28 cellular contexts compared by ENCODE assay signal in genomic region chr19:54408627-54409026, GRCh38. TPM values are rescaled to one million over a fixed set of nuclear protein-coding genes. Genes with fewer than 3 reads are reported as not detected.
DNase-seq lines count a peak whose midpoint lies in the region; ATAC-seq, FAIRE-seq and TF ChIP-seq lines count a peak whose summit lies in the region.
"Had no signal": no experiment of that assay in that cellular context is flagged by ENCODE, and none has a peak within 500 bp of the region (broad histone marks: within the 10 kb centered on the region; RNA-seq: fewer than 3 reads in every experiment).

No MANE protein-coding gene starts in this region.

- DNase-seq in natural killer cell (no peak), K562 (ENCODE audit: extremely low read depth in 1 of 4, low spot score in 3 of 4) (no peak), endothelial cell (ENCODE audit: low spot score) (no peak), NCI-H524 treated with DMSO at 0.1 percent for 48 hours (lab: John Stamatoyannopoulos, UW) (no peak)
- DNase-seq in natural killer cell treated with Interleukin-12 subunit alpha and Interleukin-12 subunit beta and Interleukin-15 and Interleukin-18, amount 100 ng/mL, for 72 hours (ENCODE audit: low spot score), result no peak
- no peak for DNase-seq in stimulated activated effector memory CD8-positive, alpha-beta T cell treated with anti-CD3 and anti-CD28 coated beads, Interleukin-12 subunit alpha, Interleukin-12 subunit beta, amount 100 ng/mL, for 72 hours (ENCODE audit: low spot score in 2 of 2)
- DNase-seq: 8988T; ACHN; AML-193; BE2C; Calu3; CD4-positive, alpha-beta memory T cell; COR-L47; DMS79 treated with DMSO at 0.1 percent for 48 hours; GF-D8; GOT3; HFFc6 had no signal

- no peak for TF ChIP-seq POLR2A in K562 (conservative IDR thresholded peaks at IDR 0.05)

- TF ChIP-seq EP300 in K562 (IDR thresholded peaks at IDR 0.05; ENCODE audit: low read length), result no peak

- 27% methylated on average over 7 of the region's 9 CpGs for WGBS in K562 (ENCODE audit: insufficient coverage, low coverage, missing lambda C conversion rate)

- no peaks in the 10 kb centered on the region for H3K36me3 Mint-ChIP-seq in natural killer cell
- H3K36me3 Mint-ChIP-seq in natural killer cell treated with Interleukin-12 subunit alpha and Interleukin-12 subunit beta and Interleukin-15 and Interleukin-18, amount 100 ng/mL, for 72 hours, result peaks cover 6% of the 10 kb centered on the region
- H3K36me3 Mint-ChIP-seq in endothelial cell (ENCODE audit: low read depth, unreplicated experiment), result peaks cover 12% of the 10 kb centered on the region
- peaks cover 7% of the 10 kb centered on the region for H3K36me3 Mint-ChIP-seq in stimulated activated effector memory CD8-positive, alpha-beta T cell treated with anti-CD3 and anti-CD28 coated beads, Interleukin-12 subunit alpha, Interleukin-12 subunit beta, amount 100 ng/mL, for 72 hours
- H3K36me3 Mint-ChIP-seq: CD14-positive monocyte; CD4-positive, alpha-beta memory T cell had no signal

- no TSS peak for BruUV-seq in K562 (replicated peaks; lab: Mats Ljungman, UMichigan)

- TF ChIP-seq CTCF in natural killer cell (IDR thresholded peaks at IDR 0.05) (no peak), K562 (IDR thresholded peaks at IDR 0.05 in 2 of 3, conservative IDR thresholded peaks at IDR 0.05 in 1 of 3; ENCODE audit: insufficient read depth in 2 of 3, low read depth in 1 of 3, low read length in 3 of 3) (no peak), endothelial cell (IDR thresholded peaks at IDR 0.05; ENCODE audit: unreplicated experiment) (no peak)

- H3K4me1 Mint-ChIP-seq in natural killer cell, result peaks cover 0 to 4% of the 10 kb centered on the region in 2 donors
- H3K4me1 Mint-ChIP-seq in natural killer cell treated with Interleukin-12 subunit alpha and Interleukin-12 subunit beta and Interleukin-15 and Interleukin-18, amount 100 ng/mL, for 72 hours (ENCODE audit: low read depth in 2 of 2), result peaks cover 3 to 4% of the 10 kb centered on the region in 2 donors
- no peaks in the 10 kb centered on the region for H3K4me1 Mint-ChIP-seq in endothelial cell (ENCODE audit: unreplicated experiment)
- H3K4me1 Mint-ChIP-seq in stimulated activated effector memory CD8-positive, alpha-beta T cell treated with anti-CD3 and anti-CD28 coated beads, Interleukin-12 subunit alpha, Interleukin-12 subunit beta, amount 100 ng/mL, for 72 hours, result no peaks in the 10 kb centered on the region
- H3K4me1 Mint-ChIP-seq: CD14-positive monocyte had no signal

- POLR2A ChIA-PET in K562 (lab: Yijun Ruan, JAX), result no interaction called here

- peak overlapping the region; percentile 70 to 86 for H3K27ac Mint-ChIP-seq in natural killer cell
- H3K27ac Mint-ChIP-seq in natural killer cell treated with Interleukin-12 subunit alpha and Interleukin-12 subunit beta and Interleukin-15 and Interleukin-18, amount 100 ng/mL, for 72 hours, result peak overlapping the region in 1 of 2 donors; percentile 75
- peak overlapping the region; percentile 42 for H3K27ac Mint-ChIP-seq in endothelial cell (ENCODE audit: unreplicated experiment)
- peak overlapping the region; percentile 70 for H3K27ac Mint-ChIP-seq in stimulated activated effector memory CD8-positive, alpha-beta T cell treated with anti-CD3 and anti-CD28 coated beads, Interleukin-12 subunit alpha, Interleukin-12 subunit beta, amount 100 ng/mL, for 72 hours
- H3K27ac Mint-ChIP-seq: HFFc6 had no signal

- no peak overlapping the region for H2AFZ ChIP-seq in K562 (ENCODE audit: low read depth, low read length)

- H3K36me3 ChIP-seq in K562 (ENCODE audit: control insufficient read depth, insufficient read depth, low read length), result no peaks in the 10 kb centered on the region
- H3K36me3 ChIP-seq: BE2C; BLaER1 treated with 17β-estradiol and CSF1 and Interleukin-3, amounts not matched to agents 10 nM and 100 nM; HAP-1 had no signal

- H3K9me1 ChIP-seq in K562 (ENCODE audit: control insufficient read depth, insufficient read depth, low read length), result no peaks in the 10 kb centered on the region

- peaks cover 2 to 3% of the 10 kb centered on the region in 2 donors for H3K9me3 Mint-ChIP-seq in natural killer cell
- peaks cover 3% of the 10 kb centered on the region for H3K9me3 Mint-ChIP-seq in natural killer cell treated with Interleukin-12 subunit alpha and Interleukin-12 subunit beta and Interleukin-15 and Interleukin-18, amount 100 ng/mL, for 72 hours
- H3K9me3 Mint-ChIP-seq in endothelial cell (ENCODE audit: unreplicated experiment), result peaks cover 8% of the 10 kb centered on the region
- peaks cover 3% of the 10 kb centered on the region for H3K9me3 Mint-ChIP-seq in stimulated activated effector memory CD8-positive, alpha-beta T cell treated with anti-CD3 and anti-CD28 coated beads, Interleukin-12 subunit alpha, Interleukin-12 subunit beta, amount 100 ng/mL, for 72 hours

- H3K79me2 ChIP-seq in K562 (ENCODE audit: control insufficient read depth, insufficient read depth, low read length), result no peaks in the 10 kb centered on the region

- in situ Hi-C loops in K562 (cut with MboI), result no loop called here

- H4K20me1 ChIP-seq in K562 (replicated peaks; ENCODE audit: control insufficient read depth, insufficient read depth, low read length), result no peaks in the 10 kb centered on the region
- H4K20me1 ChIP-seq: BLaER1 treated with 17β-estradiol and CSF1 and Interleukin-3, amounts not matched to agents 10 nM and 100 nM had no signal

- no peak overlapping the region for H3K4me3 ChIP-seq in K562
- H3K4me3 ChIP-seq: A549; BLaER1 treated with 17β-estradiol and CSF1 and Interleukin-3, amounts not matched to agents 10 nM and 100 nM; HAP-1 had no signal

- TF ChIP-seq RAD21 in K562 (CRISPR knock-in tag; conservative IDR thresholded peaks at IDR 0.05 in 1 of 2, IDR thresholded peaks at IDR 0.05 in 1 of 2), result no peak

- no peak overlapping the region for H3K27ac ChIP-seq in K562 (ENCODE audit: extremely low read depth, low read depth, low read length)
- H3K27ac ChIP-seq: A549; BLaER1 treated with 17β-estradiol and CSF1 and Interleukin-3, amounts not matched to agents 10 nM and 100 nM had no signal

- H3K4me2 ChIP-seq in K562 (ENCODE audit: insufficient read depth, low read length), result no peak overlapping the region
- H3K4me2 ChIP-seq: A549; BLaER1 treated with 17β-estradiol and CSF1 and Interleukin-3, amounts not matched to agents 10 nM and 100 nM had no signal

- FAIRE-seq in K562 (lab: Jason Lieb, UNC), result no peak
- FAIRE-seq: A549, GM12891, GM18507, H54 had no signal

- CTCF ChIA-PET in K562 (lab: Yijun Ruan, JAX; ENCODE audit: low intra/inter-chr PET ratio), result no interaction called here

- H3K4me3 Mint-ChIP-seq in natural killer cell (no peak overlapping the region), endothelial cell (ENCODE audit: unreplicated experiment) (no peak overlapping the region)
- no peak overlapping the region for H3K4me3 Mint-ChIP-seq in natural killer cell treated with Interleukin-12 subunit alpha and Interleukin-12 subunit beta and Interleukin-15 and Interleukin-18, amount 100 ng/mL, for 72 hours
- H3K4me3 Mint-ChIP-seq in stimulated activated effector memory CD8-positive, alpha-beta T cell treated with anti-CD3 and anti-CD28 coated beads, Interleukin-12 subunit alpha, Interleukin-12 subunit beta, amount 100 ng/mL, for 72 hours, result no peak overlapping the region
- H3K4me3 Mint-ChIP-seq: HFFc6 had no signal

- H3K27me3 ChIP-seq in K562 (ENCODE audit: control insufficient read depth in 2 of 2, insufficient read depth in 2 of 2, low read length in 2 of 2), result no peaks in the 10 kb centered on the region
- H3K27me3 ChIP-seq: BE2C; BLaER1 treated with 17β-estradiol and CSF1 and Interleukin-3, amounts not matched to agents 10 nM and 100 nM had no signal

- intact Hi-C loops in natural killer cell (cut with micrococcal nuclease) (no loop called here), K562 (cut with micrococcal nuclease) (no loop called here)

- peaks cover 9 to 14% of the 10 kb centered on the region in 2 donors for H3K27me3 Mint-ChIP-seq in natural killer cell (ENCODE audit: low read depth in 2 of 2)
- H3K27me3 Mint-ChIP-seq in natural killer cell treated with Interleukin-12 subunit alpha and Interleukin-12 subunit beta and Interleukin-15 and Interleukin-18, amount 100 ng/mL, for 72 hours, result peaks cover 11 to 17% of the 10 kb centered on the region in 2 donors
- peaks cover 14% of the 10 kb centered on the region for H3K27me3 Mint-ChIP-seq in endothelial cell (ENCODE audit: unreplicated experiment)

- ATAC-seq in natural killer cell, result no peak
- ATAC-seq in natural killer cell treated with Interleukin-12 subunit alpha and Interleukin-12 subunit beta and Interleukin-15 and Interleukin-18, amount 100 ng/mL, for 72 hours, result no peak
- no peak for ATAC-seq in K562
- ATAC-seq in stimulated activated effector memory CD8-positive, alpha-beta T cell treated with anti-CD3 and anti-CD28 coated beads, Interleukin-12 subunit alpha, Interleukin-12 subunit beta, amount 100 ng/mL, for 72 hours, result no peak
- no peak for ATAC-seq in HG02973 (IDR thresholded peaks at IDR 0.05; ENCODE audit: unreplicated experiment)
- ATAC-seq in HG03571 (IDR thresholded peaks at IDR 0.05; ENCODE audit: unreplicated experiment), result no peak
- ATAC-seq: A549 had no signal

- no peaks in the 10 kb centered on the region for H3K9me3 ChIP-seq in K562 (replicated peaks; ENCODE audit: control insufficient read depth, insufficient read depth, low read depth, low read length)
- H3K9me3 ChIP-seq: BE2C, HAP-1 had no signal

- H3K9ac ChIP-seq in K562 (ENCODE audit: insufficient read depth in 1 of 2, low read depth in 2 of 2, low read length in 2 of 2), result no peak overlapping the region
- H3K9ac ChIP-seq: BLaER1 treated with 17β-estradiol and CSF1 and Interleukin-3, amounts not matched to agents 10 nM and 100 nM had no signal

- H3K4me1 ChIP-seq in K562 (replicated peaks in 1 of 2; ENCODE audit: control insufficient read depth in 2 of 2, insufficient read depth in 2 of 2, low read length in 2 of 2), result no peaks in the 10 kb centered on the region
- H3K4me1 ChIP-seq: A549; BE2C; BLaER1 treated with 17β-estradiol and CSF1 and Interleukin-3, amounts not matched to agents 10 nM and 100 nM; HAP-1 had no signal

RNA-seq across cellular contexts. Expression of gene TTYH1, which starts 6.6 kb away (rescaled TPM):
- total RNA-seq in natural killer cell, result under 1 TPM; 0.59 to 0.84 (median 0.65) TPM
- under 1 TPM; 0.31 to 0.73 TPM for total RNA-seq in natural killer cell treated with Interleukin-12 subunit alpha and Interleukin-12 subunit beta and Interleukin-15 and Interleukin-18, amount 100 ng/mL, for 72 hours
- not detected in 2 replicates for total RNA-seq in K562 (2011; cell fraction: chromatin; rRNA removed; ENCODE audit: low replicate concordance)
- total RNA-seq in K562 (2011; cell fraction: nucleolus; rRNA removed), result not detected in 2 replicates
- total RNA-seq in K562 (2011; cell fraction: nucleoplasm; rRNA removed), result not detected in 2 replicates
- total RNA-seq in K562 (2014; rRNA removed), result not detected in 2 replicates
- not detected in 2 replicates for total RNA-seq in K562 (2014; rRNA removed; fragmentation: Illumina TruSeq; extraction: Trizol)
- not detected in 2 replicates for total RNA-seq in K562 (2015; rRNA removed; fragmentation: Illumina TruSeq; extraction: Trizol)
- total RNA-seq in K562 (2021), result not detected in 2 replicates
- polyA plus RNA-seq in K562 (2011; rRNA removed), result not detected in 2 replicates
- polyA plus RNA-seq in K562 (2011; cell fraction: cytosol; rRNA removed), result not detected in 2 replicates
- polyA plus RNA-seq in K562 (2011; cell fraction: nucleus; rRNA removed), result not detected in 2 replicates
- 0.17 and 0.36 TPM in 2 replicates for polyA plus RNA-seq in K562 (2012)
- not detected in 2 replicates for polyA plus RNA-seq in K562 (2014; fragmentation: Illumina TruSeq; extraction: Trizol)
- under 1 TPM in 1 of 2 experiments, not detected in 1; 0.08 TPM for polyA plus RNA-seq in K562 (2014; fragmentation: Nextera tagmentation; extraction: Ambion mirVana)
- polyA plus RNA-seq in K562 (2014; rRNA removed), result not detected in 2 replicates
- polyA minus RNA-seq in K562 (2011; rRNA and poly(A)+ RNA removed), result not detected in 2 replicates
- polyA minus RNA-seq in K562 (2011; cell fraction: cytosol; rRNA and poly(A)+ RNA removed), result not detected in 2 replicates
- polyA minus RNA-seq in K562 (2011; cell fraction: nucleus; rRNA and poly(A)+ RNA removed), result not detected in 2 replicates
- total RNA-seq in endothelial cell (ENCODE audit: unreplicated experiment), result 10.4 TPM
- total RNA-seq: CD4-positive, alpha-beta memory T cell; Daoy had no signal
- polyA plus RNA-seq: CD14-positive monocyte had no signal

RNA-seq across cellular contexts. Expression of gene LENG8, which starts 40.4 kb away (rescaled TPM):
- total RNA-seq in natural killer cell (100 to 1,000 TPM; 479 to 563 (median 507) TPM), K562 (2014; rRNA removed) (32.2 and 36.0 TPM in 2 replicates), K562 (2014; rRNA removed; fragmentation: Illumina TruSeq; extraction: Trizol) (6.0 and 8.4 TPM in 2 replicates), K562 (2015; rRNA removed; fragmentation: Illumina TruSeq; extraction: Trizol) (16.3 and 17.2 TPM in 2 replicates), K562 (2021) (116 and 146 TPM in 2 replicates), endothelial cell (ENCODE audit: unreplicated experiment) (162 TPM)
- 100 to 1,000 TPM; 205 to 292 TPM for total RNA-seq in natural killer cell treated with Interleukin-12 subunit alpha and Interleukin-12 subunit beta and Interleukin-15 and Interleukin-18, amount 100 ng/mL, for 72 hours
- 299 and 811 TPM in 2 replicates for total RNA-seq in K562 (2011; cell fraction: chromatin; rRNA removed; ENCODE audit: low replicate concordance)
- total RNA-seq in K562 (2011; cell fraction: nucleolus; rRNA removed), result 301 and 324 TPM in 2 replicates
- total RNA-seq in K562 (2011; cell fraction: nucleoplasm; rRNA removed), result 310 and 346 TPM in 2 replicates
- polyA plus RNA-seq in K562 (2011; rRNA removed) (28.1 and 70.4 TPM in 2 replicates), K562 (2014; fragmentation: Illumina TruSeq; extraction: Trizol) (44.5 and 79.0 TPM in 2 replicates), K562 (2014; fragmentation: Nextera tagmentation; extraction: Ambion mirVana) (1 to 10 TPM in 1 of 2 experiments, under 1 TPM in 1; 0.74 to 2.3 TPM), K562 (2014; rRNA removed) (125 and 144 TPM in 2 replicates)
- 32.2 and 33.2 TPM in 2 replicates for polyA plus RNA-seq in K562 (2011; cell fraction: cytosol; rRNA removed)
- 546 and 794 TPM in 2 replicates for polyA plus RNA-seq in K562 (2011; cell fraction: nucleus; rRNA removed)
- 103 and 172 TPM in 2 replicates for polyA plus RNA-seq in K562 (2012)
- 16.0 and 20.5 TPM in 2 replicates for polyA minus RNA-seq in K562 (2011; rRNA and poly(A)+ RNA removed)
- polyA minus RNA-seq in K562 (2011; cell fraction: cytosol; rRNA and poly(A)+ RNA removed), result 21.1 and 33.8 TPM in 2 replicates
- 88.3 and 112 TPM in 2 replicates for polyA minus RNA-seq in K562 (2011; cell fraction: nucleus; rRNA and poly(A)+ RNA removed)

RNA-seq across cellular contexts. Expression of gene LAIR1, which starts 43.9 kb away (rescaled TPM):
- total RNA-seq in natural killer cell (100 to 1,000 TPM; 117 to 163 (median 156) TPM), K562 (2014; rRNA removed) (not detected in 2 replicates), K562 (2014; rRNA removed; fragmentation: Illumina TruSeq; extraction: Trizol) (not detected in 2 replicates), K562 (2015; rRNA removed; fragmentation: Illumina TruSeq; extraction: Trizol) (0.23 and 0.54 TPM in 2 replicates), K562 (2021) (0.20 and 0.24 TPM in 2 replicates), endothelial cell (ENCODE audit: unreplicated experiment) (2.1 TPM)
- total RNA-seq in natural killer cell treated with Interleukin-12 subunit alpha and Interleukin-12 subunit beta and Interleukin-15 and Interleukin-18, amount 100 ng/mL, for 72 hours, result 10 to 100 TPM; 40.5 to 60.2 TPM
- total RNA-seq in K562 (2011; cell fraction: chromatin; rRNA removed; ENCODE audit: low replicate concordance), result not detected in 2 replicates
- not detected in 2 replicates for total RNA-seq in K562 (2011; cell fraction: nucleolus; rRNA removed)
- not detected in 2 replicates for total RNA-seq in K562 (2011; cell fraction: nucleoplasm; rRNA removed)
- polyA plus RNA-seq in K562 (2011; rRNA removed) (not detected in 2 replicates), K562 (2014; fragmentation: Illumina TruSeq; extraction: Trizol) (0.12 TPM in 1 of 2 replicates, not detected in the other), K562 (2014; fragmentation: Nextera tagmentation; extraction: Ambion mirVana) (not detected), K562 (2014; rRNA removed) (0.12 TPM in 1 of 2 replicates, not detected in the other)
- polyA plus RNA-seq in K562 (2011; cell fraction: cytosol; rRNA removed), result not detected in 2 replicates
- polyA plus RNA-seq in K562 (2011; cell fraction: nucleus; rRNA removed), result not detected in 2 replicates
- 0.40 and 7.6 TPM in 2 replicates for polyA plus RNA-seq in K562 (2012)
- not detected in 2 replicates for polyA minus RNA-seq in K562 (2011; rRNA and poly(A)+ RNA removed)
- polyA minus RNA-seq in K562 (2011; cell fraction: cytosol; rRNA and poly(A)+ RNA removed), result not detected in 2 replicates
- polyA minus RNA-seq in K562 (2011; cell fraction: nucleus; rRNA and poly(A)+ RNA removed), result not detected in 2 replicates
- total RNA-seq: Daoy, G401, HFFc6 had no signal
- polyA plus RNA-seq: A549 had no signal

RNA-seq across cellular contexts. Expression of gene LENG9, which starts 55.0 kb away (rescaled TPM):
- total RNA-seq in natural killer cell, result 1 to 10 TPM; 3.2 to 5.6 (median 4.3) TPM
- total RNA-seq in natural killer cell treated with Interleukin-12 subunit alpha and Interleukin-12 subunit beta and Interleukin-15 and Interleukin-18, amount 100 ng/mL, for 72 hours, result 1 to 10 TPM; 6.0 to 9.9 TPM
- total RNA-seq in K562 (2011; cell fraction: chromatin; rRNA removed; ENCODE audit: low replicate concordance), result 0.53 TPM in 1 of 2 replicates, not detected in the other
- 1.2 TPM in 2 replicates for total RNA-seq in K562 (2011; cell fraction: nucleolus; rRNA removed)
- total RNA-seq in K562 (2011; cell fraction: nucleoplasm; rRNA removed), result 0.44 and 0.61 TPM in 2 replicates
- total RNA-seq in K562 (2014; rRNA removed), result 0.64 and 1.6 TPM in 2 replicates
- 0.10 TPM in 1 of 2 replicates, not detected in the other for total RNA-seq in K562 (2014; rRNA removed; fragmentation: Illumina TruSeq; extraction: Trizol)
- 0.38 and 0.43 TPM in 2 replicates for total RNA-seq in K562 (2015; rRNA removed; fragmentation: Illumina TruSeq; extraction: Trizol)
- 0.58 and 0.74 TPM in 2 replicates for total RNA-seq in K562 (2021)
- 0.11 and 0.12 TPM in 2 replicates for polyA plus RNA-seq in K562 (2011; rRNA removed)
- 0.32 and 0.64 TPM in 2 replicates for polyA plus RNA-seq in K562 (2011; cell fraction: cytosol; rRNA removed)
- 0.24 and 0.43 TPM in 2 replicates for polyA plus RNA-seq in K562 (2011; cell fraction: nucleus; rRNA removed)
- polyA plus RNA-seq in K562 (2012), result 0.35 and 0.48 TPM in 2 replicates
- polyA plus RNA-seq in K562 (2014; fragmentation: Illumina TruSeq; extraction: Trizol), result 0.06 and 0.28 TPM in 2 replicates
- under 1 TPM; 0.23 to 0.34 TPM for polyA plus RNA-seq in K562 (2014; fragmentation: Nextera tagmentation; extraction: Ambion mirVana)
- polyA plus RNA-seq in K562 (2014; rRNA removed), result 0.15 and 0.32 TPM in 2 replicates
- polyA minus RNA-seq in K562 (2011; rRNA and poly(A)+ RNA removed), result 0.28 TPM in 1 of 2 replicates, not detected in the other
- polyA minus RNA-seq in K562 (2011; cell fraction: cytosol; rRNA and poly(A)+ RNA removed), result 0.91 and 0.95 TPM in 2 replicates
- 0.89 and 1.8 TPM in 2 replicates for polyA minus RNA-seq in K562 (2011; cell fraction: nucleus; rRNA and poly(A)+ RNA removed)
- 3.4 TPM for total RNA-seq in endothelial cell (ENCODE audit: unreplicated experiment)

Comparison
In these comparisons a context has a peak if more than half of its experiments do, and no peak if none do; other contexts are left out.
1. RNA of gene LAIR1, which starts 43.9 kb away (total RNA-seq): 117 to 163 TPM in natural killer cell and 40.5 to 60.2 TPM in natural killer cell treated with Interleukin-12 subunit alpha and Interleukin-12 subunit beta and Interleukin-15 and Interleukin-18, amount 100 ng/mL, for 72 hours; 2.1 TPM in endothelial cell (single experiment) and 0.20 to 0.54 TPM in K562; every median in the first group is over 10 times any median in the second.